In genomic region chr16:30740364-30741251, GRCh38 we compare ENCODE assay signal across 8 cellular contexts. TPM values are rescaled to one million over a fixed set of nuclear protein-coding genes. Genes with fewer than 3 reads are reported as not detected.
A peak's percentile ranks its signal among the peaks of the same experiment; 100 is the strongest.
DNase-seq lines count a peak whose midpoint lies in the region; FAIRE-seq and TF ChIP-seq lines count a peak whose summit lies in the region.

No MANE protein-coding gene starts in this region.

- H3K4me2 ChIP-seq in H1 (ENCODE audit: insufficient read depth in 1 of 2, low read depth in 2 of 2, low read length in 2 of 2): 0 out of 4 replicates have a peak overlapping the region, but pooled peaks have one; percentile 5 to 11

- H3K23ac ChIP-seq in H1 (ENCODE audit: insufficient read length): no peak overlapping the region

- no peaks in the 10 kb centered on the region; the same call in 1 of the 2 replicates for H3K23me2 ChIP-seq in H1 (ENCODE audit: low read depth, low read length)

- H2AK5ac ChIP-seq in H1 (ENCODE audit: low read depth, low read length): no peak overlapping the region

- H3K36me3 ChIP-seq in ES-I3 (ENCODE audit: insufficient read depth, low read length) (peaks cover 20% of the 10 kb centered on the region), H1 (ENCODE audit: control insufficient read depth in 2 of 4, insufficient read depth in 4 of 4, low read length in 3 of 4) (peaks cover 13 to 45% (median 31%) of the 10 kb centered on the region in 4 experiments), mesodermal cell (ENCODE audit: control insufficient read depth, insufficient read depth, low read length) (peaks cover 88% of the 10 kb centered on the region)

- no peak overlapping the region for H2BK5ac ChIP-seq in H1 (ENCODE audit: low read depth, low read length)

- no peak for TF ChIP-seq RAD21 in H1 (IDR thresholded peaks at IDR 0.05 in 1 of 2, conservative IDR thresholded peaks at IDR 0.05 in 1 of 2; ENCODE audit: low read depth in 2 of 2, low read length in 2 of 2)

- WGBS in H1 (ENCODE audit: extremely low coverage in 1 of 2, insufficient coverage in 1 of 2, insufficient read length in 1 of 2, insufficient replicate concordance in 2 of 2, low coverage in 1 of 2, low lambda C conversion rate in 2 of 2, missing lambda C conversion rate in 1 of 2), 2 experiments: 75% methylated on average over 8 of the region's 8 CpGs; no CpG with 5 or more reads in 1 of the 2 experiments
- WGBS in mesodermal cell (ENCODE audit: insufficient coverage in 2 of 2), 2 experiments: 72 to 90% methylated on average over 6 of the region's 8 CpGs

- H3K79me1 ChIP-seq in H1 (ENCODE audit: low read depth, low read length): no peaks in the 10 kb centered on the region

- H3K18ac ChIP-seq in H1 (ENCODE audit: extremely low read depth, low read length): no peak overlapping the region

- H3K4ac ChIP-seq in H1 (replicated peaks; ENCODE audit: insufficient read length, low read depth, low read length): no peak overlapping the region

- H4K8ac ChIP-seq in H1 (ENCODE audit: extremely low read depth, insufficient read depth, low read length): no peak overlapping the region

- H2BK20ac ChIP-seq in H1 (ENCODE audit: low read length): no peak overlapping the region

- H3K56ac ChIP-seq in H1 (replicated peaks; ENCODE audit: insufficient read length, low read depth, low read length): no peak overlapping the region

- no peak overlapping the region for H4K91ac ChIP-seq in H1 (replicated peaks; ENCODE audit: insufficient read length, low read length)

- no peaks in the 10 kb centered on the region for H3K9me3 ChIP-seq in ES-I3 (ENCODE audit: control insufficient read depth, insufficient read depth, low read length)
- H3K9me3 ChIP-seq in H1 (ENCODE audit: insufficient read depth in 2 of 2, low read depth in 1 of 2, low read length in 1 of 2): no peaks in the 10 kb centered on the region
- H3K9me3 ChIP-seq in mesodermal cell (ENCODE audit: control insufficient read depth, low read length): no peaks in the 10 kb centered on the region

- peak; percentile 46 for DNase-seq in OCI-M1 (lab: John Stamatoyannopoulos, UW)
- no peak for DNase-seq in H1 (ENCODE audit: low read depth in 1 of 2, low spot score in 2 of 2)
- DNase-seq in cerebellum (ENCODE audit: low spot score): no peak
- no peak for DNase-seq in GM20000 (ENCODE audit: low spot score)
- no peak for DNase-seq in effector CD4-positive, alpha-beta T cell
- DNase-seq in D721Med (ENCODE audit: insufficient read length, low spot score): no peak

- POLR2A ChIA-PET in H1 (lab: Charles Lee; ENCODE audit: partially characterized antibody): interaction anchor here (0.7 to 1.8 kb wide), 7 partner anchors 10 to 43 kb away, joined by 3 to 7 read pairs (median 4); no protein-coding TSS in a partner anchor

- no peaks in the 10 kb centered on the region; a peak in 1 of 7 replicates for H3K27me3 ChIP-seq in H1 (replicated peaks in 1 of 4; ENCODE audit: control insufficient read depth in 3 of 4, extremely low read depth in 1 of 4, insufficient read depth in 3 of 4, low read length in 3 of 4)

- FAIRE-seq in H1 (lab: Jason Lieb, UNC) (no peak), D721Med (lab: Jason Lieb, UNC) (no peak)

- no peak overlapping the region for H3K4me3 ChIP-seq in H1 (ENCODE audit: extremely low read depth in 1 of 4, insufficient read depth in 2 of 4, low read depth in 3 of 4, low read length in 4 of 4)
- H3K4me3 ChIP-seq in mesodermal cell (ENCODE audit: extremely low read depth, insufficient read depth, low read length, poor library complexity, severe bottlenecking): no peak overlapping the region

- H3K9ac ChIP-seq in ES-I3 (ENCODE audit: low read depth, low read length): peak overlapping the region; percentile 32; the same call in 1 of the 2 replicates
- peak overlapping the region in 1 of 4 experiments; percentile 0; a peak in 1 of 7 replicates for H3K9ac ChIP-seq in H1 (replicated peaks in 1 of 4; ENCODE audit: extremely low read depth in 1 of 4, low read depth in 3 of 4, low read length in 3 of 4)

- no peak overlapping the region for H2BK120ac ChIP-seq in H1 (replicated peaks; ENCODE audit: low read depth, low read length)

- H2BK15ac ChIP-seq in H1 (ENCODE audit: low read length): no peak overlapping the region

- peaks cover 2 to 6% of the 10 kb centered on the region in 2 experiments for H4K20me1 ChIP-seq in H1 (replicated peaks in 1 of 2; ENCODE audit: control insufficient read depth in 1 of 2, insufficient read depth in 2 of 2, low read length in 2 of 2)

- H3K79me2 ChIP-seq in H1 (ENCODE audit: control insufficient read depth in 1 of 2, insufficient read depth in 2 of 2, low read length in 2 of 2): no peaks in the 10 kb centered on the region

- no peak overlapping the region for H3K14ac ChIP-seq in H1 (ENCODE audit: insufficient read length)

- no peak for TF ChIP-seq EP300 in H1 (IDR thresholded peaks at IDR 0.05; ENCODE audit: borderline replicate concordance in 1 of 2, low read depth in 2 of 2, low read length in 2 of 2)

- TF ChIP-seq CTCF in H1 (IDR thresholded peaks at IDR 0.05; ENCODE audit: control extremely low read depth in 1 of 3, insufficient read depth in 1 of 3, low read depth in 1 of 3, low read length in 3 of 3) (no peak), GM20000 (IDR thresholded peaks at IDR 0.05; ENCODE audit: extremely low read depth, missing control alignments) (no peak), D721Med (IDR thresholded peaks at IDR 0.05; ENCODE audit: insufficient read depth, missing control alignments) (no peak)

- no peak overlapping the region; the same call in 1 of the 2 replicates for H2BK12ac ChIP-seq in H1 (ENCODE audit: low read depth, low read length)

- H3K4me1 ChIP-seq in ES-I3 (ENCODE audit: insufficient read depth, low read length) (peaks cover 24% of the 10 kb centered on the region), H1 (replicated peaks in 1 of 4; ENCODE audit: control insufficient read depth in 3 of 4, insufficient read depth in 4 of 4, low read length in 3 of 4) (peaks cover 0 to 7% (median 2%) of the 10 kb centered on the region in 4 experiments; a peak in 5 of 7 replicates), mesodermal cell (ENCODE audit: control insufficient read depth, insufficient read depth, low read length, poor library complexity, severe bottlenecking) (peaks cover 33% of the 10 kb centered on the region)

- CTCF ChIA-PET in H1 (lab: Charles Lee; ENCODE audit: partially characterized antibody): no interaction called here

- no peak overlapping the region for H2AFZ ChIP-seq in H1 (ENCODE audit: low read length)

- no peak for TF ChIP-seq POLR2A in H1 (IDR thresholded peaks at IDR 0.05; ENCODE audit: control extremely low read depth in 1 of 2, low read depth in 2 of 2, low read length in 2 of 2)

- H3K27ac ChIP-seq in H1 (ENCODE audit: low read depth, low read length) (0 out of 2 replicates have a peak overlapping the region, but pooled peaks have one; percentile 9), mesodermal cell (ENCODE audit: low read depth, low read length, severe bottlenecking) (peak overlapping the region; percentile 91)

- no peak overlapping the region for H4K5ac ChIP-seq in H1 (ENCODE audit: insufficient read length, low read depth, low read length)

RNA-seq across cellular contexts. Expression of gene PHKG2, which starts 7.6 kb away (rescaled TPM):
- total RNA-seq in H1 (2021; fragmentation: NEBNext Ultra II Directional; extraction: Animal tissue kit (Norgen Biotek cat#: 25700)): 36.0 and 37.2 TPM in 2 replicates
- 53.4 and 63.9 TPM in 2 replicates for polyA plus RNA-seq in H1 (2011; rRNA removed)
- polyA plus RNA-seq in H1 (2011; cell fraction: cytosol; rRNA removed): 43.7 TPM
- 123 TPM for polyA plus RNA-seq in H1 (2011; cell fraction: nucleus; rRNA removed)
- polyA plus RNA-seq in H1 (2012, experiment 1 of 2): 30.6 to 44.5 TPM (median 43.0 TPM) in 4 replicates
- 47.4 TPM for polyA plus RNA-seq in H1 (2012, experiment 2 of 2)
- 28.4 TPM for polyA plus RNA-seq in H1 (2013, experiment 1 of 2)
- 26.2 TPM for polyA plus RNA-seq in H1 (2013, experiment 2 of 2)
- 29.9 and 30.1 TPM in 2 replicates for polyA minus RNA-seq in H1 (2011; rRNA and poly(A)+ RNA removed)
- 10.9 TPM for polyA minus RNA-seq in H1 (2011; cell fraction: cytosol; rRNA and poly(A)+ RNA removed)
- 43.9 TPM for polyA minus RNA-seq in H1 (2011; cell fraction: nucleus; rRNA and poly(A)+ RNA removed)
- 32.7 TPM for polyA plus RNA-seq in mesodermal cell (2013, experiment 1 of 2)
- polyA plus RNA-seq in mesodermal cell (2013, experiment 2 of 2): 27.0 TPM
- total RNA-seq in cerebellum: 11.2 TPM

RNA-seq across cellular contexts. Expression of gene CFAP119, which starts 21.3 kb away (rescaled TPM):
- total RNA-seq in H1 (2021; fragmentation: NEBNext Ultra II Directional; extraction: Animal tissue kit (Norgen Biotek cat#: 25700)): 5.2 and 6.0 TPM in 2 replicates
- 5.6 and 7.1 TPM in 2 replicates for polyA plus RNA-seq in H1 (2011; rRNA removed)
- 8.1 TPM for polyA plus RNA-seq in H1 (2011; cell fraction: cytosol; rRNA removed)
- 21.1 TPM for polyA plus RNA-seq in H1 (2011; cell fraction: nucleus; rRNA removed)
- 4.8 to 7.5 TPM (median 6.4 TPM) in 4 replicates for polyA plus RNA-seq in H1 (2012, experiment 1 of 2)
- 2.6 TPM for polyA plus RNA-seq in H1 (2012, experiment 2 of 2)
- polyA plus RNA-seq in H1 (2013, experiment 1 of 2): 4.8 TPM
- polyA plus RNA-seq in H1 (2013, experiment 2 of 2): 5.5 TPM
- polyA minus RNA-seq in H1 (2011; rRNA and poly(A)+ RNA removed): 1.4 and 1.9 TPM in 2 replicates
- polyA minus RNA-seq in H1 (2011; cell fraction: cytosol; rRNA and poly(A)+ RNA removed): 3.4 TPM
- 6.3 TPM for polyA minus RNA-seq in H1 (2011; cell fraction: nucleus; rRNA and poly(A)+ RNA removed)
- polyA plus RNA-seq in mesodermal cell (2013, experiment 1 of 2): 4.5 TPM
- 5.3 TPM for polyA plus RNA-seq in mesodermal cell (2013, experiment 2 of 2)
- total RNA-seq in cerebellum: 5.2 TPM

RNA-seq across cellular contexts. Expression of gene RNF40, which starts 21.5 kb away (rescaled TPM):
- 68.7 and 70.8 TPM in 2 replicates for total RNA-seq in H1 (2021; fragmentation: NEBNext Ultra II Directional; extraction: Animal tissue kit (Norgen Biotek cat#: 25700))
- polyA plus RNA-seq in H1 (2011; rRNA removed): 36.9 and 38.5 TPM in 2 replicates
- polyA plus RNA-seq in H1 (2011; cell fraction: cytosol; rRNA removed): 35.0 TPM
- 113 TPM for polyA plus RNA-seq in H1 (2011; cell fraction: nucleus; rRNA removed)
- polyA plus RNA-seq in H1 (2012, experiment 1 of 2): 48.2 to 55.3 TPM (median 49.7 TPM) in 4 replicates
- polyA plus RNA-seq in H1 (2012, experiment 2 of 2): 41.0 TPM
- 25.7 TPM for polyA plus RNA-seq in H1 (2013, experiment 1 of 2)
- 25.3 TPM for polyA plus RNA-seq in H1 (2013, experiment 2 of 2)
- polyA minus RNA-seq in H1 (2011; rRNA and poly(A)+ RNA removed): 69.9 and 90.6 TPM in 2 replicates
- 33.1 TPM for polyA minus RNA-seq in H1 (2011; cell fraction: cytosol; rRNA and poly(A)+ RNA removed)
- polyA minus RNA-seq in H1 (2011; cell fraction: nucleus; rRNA and poly(A)+ RNA removed): 44.6 TPM
- polyA plus RNA-seq in mesodermal cell (2013, experiment 1 of 2): 77.9 TPM
- polyA plus RNA-seq in mesodermal cell (2013, experiment 2 of 2): 66.5 TPM
- 71.0 TPM for total RNA-seq in cerebellum

RNA-seq across cellular contexts. Expression of gene SRCAP, which starts 41.6 kb away (rescaled TPM):
- total RNA-seq in H1 (2021; fragmentation: NEBNext Ultra II Directional; extraction: Animal tissue kit (Norgen Biotek cat#: 25700)): 54.3 and 58.7 TPM in 2 replicates
- 5.5 and 9.5 TPM in 2 replicates for polyA plus RNA-seq in H1 (2011; rRNA removed)
- polyA plus RNA-seq in H1 (2011; cell fraction: cytosol; rRNA removed): 2.4 TPM
- 16.9 TPM for polyA plus RNA-seq in H1 (2011; cell fraction: nucleus; rRNA removed)
- 12.7 to 20.6 TPM (median 16.9 TPM) in 4 replicates for polyA plus RNA-seq in H1 (2012, experiment 1 of 2)
- 8.1 TPM for polyA plus RNA-seq in H1 (2012, experiment 2 of 2)
- polyA plus RNA-seq in H1 (2013, experiment 1 of 2): 18.2 TPM
- 16.0 TPM for polyA plus RNA-seq in H1 (2013, experiment 2 of 2)
- polyA minus RNA-seq in H1 (2011; rRNA and poly(A)+ RNA removed): 11.7 and 17.0 TPM in 2 replicates
- polyA minus RNA-seq in H1 (2011; cell fraction: cytosol; rRNA and poly(A)+ RNA removed): 19.4 TPM
- polyA minus RNA-seq in H1 (2011; cell fraction: nucleus; rRNA and poly(A)+ RNA removed): 27.4 TPM
- 24.7 TPM for polyA plus RNA-seq in mesodermal cell (2013, experiment 1 of 2)
- polyA plus RNA-seq in mesodermal cell (2013, experiment 2 of 2): 17.1 TPM
- 33.2 TPM for total RNA-seq in cerebellum

RNA-seq across cellular contexts. Expression of gene ZNF629, which starts 46.4 kb away (rescaled TPM):
- total RNA-seq in H1 (2021; fragmentation: NEBNext Ultra II Directional; extraction: Animal tissue kit (Norgen Biotek cat#: 25700)): 19.3 and 19.5 TPM in 2 replicates
- 11.0 and 13.6 TPM in 2 replicates for polyA plus RNA-seq in H1 (2011; rRNA removed)
- polyA plus RNA-seq in H1 (2011; cell fraction: cytosol; rRNA removed): 8.2 TPM
- 21.5 TPM for polyA plus RNA-seq in H1 (2011; cell fraction: nucleus; rRNA removed)
- 14.4 to 17.5 TPM (median 15.0 TPM) in 4 replicates for polyA plus RNA-seq in H1 (2012, experiment 1 of 2)
- 11.9 TPM for polyA plus RNA-seq in H1 (2012, experiment 2 of 2)
- 12.5 TPM for polyA plus RNA-seq in H1 (2013, experiment 1 of 2)
- polyA plus RNA-seq in H1 (2013, experiment 2 of 2): 11.1 TPM
- 9.9 and 11.1 TPM in 2 replicates for polyA minus RNA-seq in H1 (2011; rRNA and poly(A)+ RNA removed)
- 10.2 TPM for polyA minus RNA-seq in H1 (2011; cell fraction: cytosol; rRNA and poly(A)+ RNA removed)
- 18.8 TPM for polyA minus RNA-seq in H1 (2011; cell fraction: nucleus; rRNA and poly(A)+ RNA removed)
- 19.6 TPM for polyA plus RNA-seq in mesodermal cell (2013, experiment 1 of 2)
- polyA plus RNA-seq in mesodermal cell (2013, experiment 2 of 2): 18.7 TPM
- total RNA-seq in cerebellum: 13.2 TPM
